Comparison of ENCODE assay signal across 1 cellular context in genomic region chr7:27175626-27176342, GRCh38.
TF ChIP-seq lines count a peak whose summit lies in the region.

No MANE protein-coding gene starts in this region.

TF ChIP-seq in H1, 55 proteins besides CTCF, POLR2A, EP300 and RAD21:
- TF ChIP-seq MAX (IDR thresholded peaks at IDR 0.05) (no peak), SIRT6 (IDR thresholded peaks at IDR 0.05; ENCODE audit: low read length) (no peak), BRCA1 (IDR thresholded peaks at IDR 0.05; ENCODE audit: low read depth, low read length) (no peak), GTF2F1 (IDR thresholded peaks at IDR 0.05; ENCODE audit: borderline replicate concordance, low read depth, low read length) (no peak), SUZ12 (IDR thresholded peaks at IDR 0.05; ENCODE audit: low read length) (peak; percentile 90), BCL11A (IDR thresholded peaks at IDR 0.05; ENCODE audit: low read depth in 2 of 2, low read length in 2 of 2) (no peak), RNF2 (IDR thresholded peaks at IDR 0.05; ENCODE audit: borderline replicate concordance, low read depth, low read length, missing control alignments, poor library complexity, severe bottlenecking) (peak; percentile 75), PHF8 (conservative IDR thresholded peaks at IDR 0.05; ENCODE audit: low read depth, low read length) (no peak), JUN (IDR thresholded peaks at IDR 0.05; ENCODE audit: low read depth, low read length) (no peak), TBP (IDR thresholded peaks at IDR 0.05; ENCODE audit: low read depth, low read length) (no peak), EZH2 (IDR thresholded peaks at IDR 0.05; ENCODE audit: low read depth, low read length, severe bottlenecking) (peak; percentile 95), CBX8 (IDR thresholded peaks at IDR 0.05; ENCODE audit: borderline replicate concordance, low read depth, low read length) (peak; percentile 80; the same call in 1 of the 2 replicates), SIN3A (conservative IDR thresholded peaks at IDR 0.05 in 1 of 2, IDR thresholded peaks at IDR 0.05 in 1 of 2; ENCODE audit: low read depth in 1 of 2, low read length in 2 of 2) (no peak), TCF12 (IDR thresholded peaks at IDR 0.05; ENCODE audit: low read depth, low read length) (no peak)
